8 cellular contexts compared by ENCODE assay signal in genomic region chr1:236141447-236142357, GRCh38. TPM values are rescaled to one million over a fixed set of nuclear protein-coding genes. Genes with fewer than 3 reads are reported as not detected.
DNase-seq lines count a peak whose midpoint lies in the region; ATAC-seq and TF ChIP-seq lines count a peak whose summit lies in the region.

No MANE protein-coding gene starts in this region.

- H3K9ac ChIP-seq in neuronal stem cell (ENCODE audit: low read depth, low read length, poor library complexity): peak overlapping the region; percentile 61

- H3K23ac ChIP-seq in neuronal stem cell (ENCODE audit: low read depth, low read length, poor library complexity): peak overlapping the region; percentile 13

- no peak overlapping the region for H3K27ac ChIP-seq in neuronal stem cell (replicated peaks; ENCODE audit: low read length)

- no peaks in the 10 kb centered on the region for H3K36me3 ChIP-seq in neuronal stem cell (replicated peaks in 1 of 2; ENCODE audit: control insufficient read depth in 2 of 2, insufficient read depth in 2 of 2, low read length in 2 of 2)

- H2BK12ac ChIP-seq in neuronal stem cell (ENCODE audit: low read length): no peak overlapping the region

- H4K8ac ChIP-seq in neuronal stem cell (ENCODE audit: low read depth, low read length): no peak overlapping the region

- peaks cover 2 to 44% (median 42%) of the 10 kb centered on the region in 3 experiments for H3K27me3 ChIP-seq in neuronal stem cell (ENCODE audit: control insufficient read depth in 3 of 3, insufficient read depth in 3 of 3, low read depth in 1 of 3, low read length in 3 of 3)

- DNase-seq in DMS53 (lab: John Stamatoyannopoulos, UW) (peak; percentile 81), NCI-H1092 treated with DMSO at 0.1 percent for 48 hours (lab: John Stamatoyannopoulos, UW) (peak; percentile 40), glutamatergic neuron (peak; percentile 63), neuronal stem cell (ENCODE audit: low spot score) (peak; percentile 57), ureter (ENCODE audit: low spot score) (no peak)
- peak; percentile 24 for DNase-seq in activated naive CD4-positive, alpha-beta T cell treated with anti-CD3 and anti-CD28 coated beads, Interleukin-2, amount 10 ng/mL, durations not matched to agents 7 days and 5 days

- H3K4me3 Mint-ChIP-seq in activated naive CD4-positive, alpha-beta T cell treated with anti-CD3 and anti-CD28 coated beads, Interleukin-2, amount 10 ng/mL, durations not matched to agents 7 days and 5 days: peak overlapping the region; percentile 76
- peak overlapping the region; percentile 92 for H3K4me3 Mint-ChIP-seq in glutamatergic neuron (ENCODE audit: unreplicated experiment)

- no peak for TF ChIP-seq CTCF in glutamatergic neuron (IDR thresholded peaks at IDR 0.05; ENCODE audit: partially characterized antibody, unreplicated experiment)

- no peaks in the 10 kb centered on the region for H3K9me3 Mint-ChIP-seq in activated naive CD4-positive, alpha-beta T cell treated with anti-CD3 and anti-CD28 coated beads, Interleukin-2, amount 10 ng/mL, durations not matched to agents 7 days and 5 days
- H3K9me3 Mint-ChIP-seq in glutamatergic neuron (ENCODE audit: unreplicated experiment): peaks cover 10% of the 10 kb centered on the region

- no peaks in the 10 kb centered on the region for H3K9me3 ChIP-seq in neuronal stem cell (replicated peaks in 1 of 2; ENCODE audit: control insufficient read depth in 2 of 2, insufficient read depth in 1 of 2, low read depth in 1 of 2, low read length in 2 of 2)

- CTCF ChIA-PET in activated naive CD4-positive, alpha-beta T cell treated with anti-CD3 and anti-CD28 coated beads, Interleukin-2, amount 10 ng/mL, durations not matched to agents 7 days and 5 days (lab: Charles Lee): interaction anchor here (0.9 to 1.2 kb wide), 2 partner anchors 10 to 15 kb away, joined by 3 to 5 read pairs; no protein-coding TSS in a partner anchor

- peaks cover 73% of the 10 kb centered on the region for H3K27me3 Mint-ChIP-seq in activated naive CD4-positive, alpha-beta T cell treated with anti-CD3 and anti-CD28 coated beads, Interleukin-2, amount 10 ng/mL, durations not matched to agents 7 days and 5 days
- peaks cover 25% of the 10 kb centered on the region for H3K27me3 Mint-ChIP-seq in glutamatergic neuron (ENCODE audit: unreplicated experiment)

- no peaks in the 10 kb centered on the region for H3K79me1 ChIP-seq in neuronal stem cell (ENCODE audit: low read depth, low read length)

- H2BK5ac ChIP-seq in neuronal stem cell (ENCODE audit: low read length): no peak overlapping the region

- H3K18ac ChIP-seq in neuronal stem cell (ENCODE audit: low read length): peak overlapping the region; percentile 74

- ATAC-seq in GM21367 (IDR thresholded peaks at IDR 0.05; ENCODE audit: unreplicated experiment) (peak; percentile 23), HG03175 (IDR thresholded peaks at IDR 0.05; ENCODE audit: unreplicated experiment) (no peak)

- peak overlapping the region; percentile 97 for H3K4me2 ChIP-seq in neuronal stem cell (ENCODE audit: insufficient read depth, low read length, poor library complexity, severe bottlenecking)

- peak overlapping the region; percentile 42 for H4K91ac ChIP-seq in neuronal stem cell (ENCODE audit: low read depth, low read length, poor library complexity)

- H2BK15ac ChIP-seq in neuronal stem cell (ENCODE audit: low read length): peak overlapping the region; percentile 18

- H3K4me3 ChIP-seq in neuronal stem cell (ENCODE audit: low read length in 2 of 2): peak overlapping the region; percentile 77 to 98

- H3K14ac ChIP-seq in neuronal stem cell (ENCODE audit: low read length): no peak overlapping the region

- H3K4ac ChIP-seq in neuronal stem cell (ENCODE audit: low read length): no peak overlapping the region

- no peak overlapping the region for H2BK120ac ChIP-seq in neuronal stem cell (ENCODE audit: low read depth, low read length)

- H3K36me3 Mint-ChIP-seq in activated naive CD4-positive, alpha-beta T cell treated with anti-CD3 and anti-CD28 coated beads, Interleukin-2, amount 10 ng/mL, durations not matched to agents 7 days and 5 days: peaks cover 2% of the 10 kb centered on the region
- H3K36me3 Mint-ChIP-seq in glutamatergic neuron (ENCODE audit: unreplicated experiment): no peaks in the 10 kb centered on the region

- no CpG with 5 or more reads among the region's 83 CpGs for WGBS in neuronal stem cell (ENCODE audit: extremely low coverage in 2 of 2, insufficient read length in 2 of 2, insufficient replicate concordance in 1 of 2), 2 donors

- H2AK5ac ChIP-seq in neuronal stem cell (ENCODE audit: low read depth, low read length): no peak overlapping the region

- H3K4me1 ChIP-seq in neuronal stem cell (ENCODE audit: control insufficient read depth in 2 of 2, insufficient read depth in 1 of 2, low read depth in 1 of 2, low read length in 2 of 2): peaks cover 2 to 11% of the 10 kb centered on the region in 2 donors

- H3K4me1 Mint-ChIP-seq in activated naive CD4-positive, alpha-beta T cell treated with anti-CD3 and anti-CD28 coated beads, Interleukin-2, amount 10 ng/mL, durations not matched to agents 7 days and 5 days: peaks cover 21% of the 10 kb centered on the region
- H3K4me1 Mint-ChIP-seq in glutamatergic neuron (ENCODE audit: low read depth, unreplicated experiment): peaks cover 15% of the 10 kb centered on the region

- H3K27ac Mint-ChIP-seq in activated naive CD4-positive, alpha-beta T cell treated with anti-CD3 and anti-CD28 coated beads, Interleukin-2, amount 10 ng/mL, durations not matched to agents 7 days and 5 days: no peak overlapping the region
- H3K27ac Mint-ChIP-seq in glutamatergic neuron (ENCODE audit: unreplicated experiment): peak overlapping the region; percentile 72

- H2AFZ ChIP-seq in neuronal stem cell (ENCODE audit: low read length): peak overlapping the region; percentile 94

RNA-seq across cellular contexts. Expression of gene GPR137B, which starts 0.6 kb away (rescaled TPM):
- total RNA-seq in glutamatergic neuron (ENCODE audit: unreplicated experiment) (22.5 TPM), ureter (36.8 TPM)
- polyA plus RNA-seq in neuronal stem cell (2013, experiment 1 of 2): 7.5 TPM
- 7.2 TPM for polyA plus RNA-seq in neuronal stem cell (2013, experiment 2 of 2)
